Comparison of ENCODE assay signal across 9 cellular contexts in genomic region chr7:100099452-100099851, GRCh38.
DNase-seq lines count a peak whose midpoint lies in the region; ATAC-seq and TF ChIP-seq lines count a peak whose summit lies in the region.
"Had no signal": no experiment of that assay in that cellular context is flagged by ENCODE, and none has a peak within 500 bp of the region (broad histone marks: within the 10 kb centered on the region; RNA-seq: fewer than 3 reads in every experiment).

No MANE protein-coding gene starts in this region.

- H3K4me1 ChIP-seq in BLaER1: peaks cover 60% of the 10 kb centered on the region

- peaks cover 74% of the 10 kb centered on the region for H3K36me3 ChIP-seq in BLaER1

- peak overlapping the region; percentile 93 to 98 (median 95) for H3K4me3 Mint-ChIP-seq in nephron

- H3K27ac ChIP-seq in BLaER1 (peak overlapping the region; percentile 99), cingulate gyrus (ENCODE audit: low read depth, low read length) (peak overlapping the region; percentile 77)

- no peaks in the 10 kb centered on the region for H3K9me3 Mint-ChIP-seq in nephron

- ATAC-seq in HG03095 (IDR thresholded peaks at IDR 0.05; ENCODE audit: unreplicated experiment) (no peak), HG03565 (IDR thresholded peaks at IDR 0.05; ENCODE audit: unreplicated experiment) (no peak)

- DNase-seq in LNCaP clone FGC (ENCODE audit: low read depth) (no peak), NCI-H526 treated with DMSO at 0.1 percent for 48 hours (lab: John Stamatoyannopoulos, UW) (no peak), pons (ENCODE audit: low spot score) (no peak)
- DNase-seq: NCI-H2029 had no signal

- peak overlapping the region; percentile 88 to 98 (median 95) for H3K27ac Mint-ChIP-seq in nephron

- H3K27me3 Mint-ChIP-seq in nephron (ENCODE audit: low read depth): no peaks in the 10 kb centered on the region

- no peaks in the 10 kb centered on the region for H3K27me3 ChIP-seq in BLaER1

- H3K4me1 Mint-ChIP-seq in nephron: peaks cover 25% of the 10 kb centered on the region

- H3K9ac ChIP-seq in BLaER1: peak overlapping the region; percentile 99

- H4K20me1 ChIP-seq in BLaER1: peaks cover 57% of the 10 kb centered on the region

- H3K4me3 ChIP-seq in BLaER1: peak overlapping the region; percentile 91
- peak overlapping the region; percentile 64 for H3K4me3 ChIP-seq in LNCaP clone FGC (ENCODE audit: low read depth, low read length)

- H3K9me3 ChIP-seq in BLaER1: no peaks in the 10 kb centered on the region

- peaks cover 59% of the 10 kb centered on the region for H3K36me3 Mint-ChIP-seq in nephron (ENCODE audit: low read depth)

- no peak for TF ChIP-seq CTCF in LNCaP clone FGC (IDR thresholded peaks at IDR 0.05; ENCODE audit: control insufficient read depth, extremely low read depth, insufficient read depth)
- no peak for TF ChIP-seq CTCF in nephron (IDR thresholded peaks at IDR 0.05; ENCODE audit: unreplicated experiment in 3 of 3)

- H3K4me2 ChIP-seq in BLaER1: peak overlapping the region; percentile 87
